ENCODE assay signal across 9 cellular contexts in the genomic region with DNA sequence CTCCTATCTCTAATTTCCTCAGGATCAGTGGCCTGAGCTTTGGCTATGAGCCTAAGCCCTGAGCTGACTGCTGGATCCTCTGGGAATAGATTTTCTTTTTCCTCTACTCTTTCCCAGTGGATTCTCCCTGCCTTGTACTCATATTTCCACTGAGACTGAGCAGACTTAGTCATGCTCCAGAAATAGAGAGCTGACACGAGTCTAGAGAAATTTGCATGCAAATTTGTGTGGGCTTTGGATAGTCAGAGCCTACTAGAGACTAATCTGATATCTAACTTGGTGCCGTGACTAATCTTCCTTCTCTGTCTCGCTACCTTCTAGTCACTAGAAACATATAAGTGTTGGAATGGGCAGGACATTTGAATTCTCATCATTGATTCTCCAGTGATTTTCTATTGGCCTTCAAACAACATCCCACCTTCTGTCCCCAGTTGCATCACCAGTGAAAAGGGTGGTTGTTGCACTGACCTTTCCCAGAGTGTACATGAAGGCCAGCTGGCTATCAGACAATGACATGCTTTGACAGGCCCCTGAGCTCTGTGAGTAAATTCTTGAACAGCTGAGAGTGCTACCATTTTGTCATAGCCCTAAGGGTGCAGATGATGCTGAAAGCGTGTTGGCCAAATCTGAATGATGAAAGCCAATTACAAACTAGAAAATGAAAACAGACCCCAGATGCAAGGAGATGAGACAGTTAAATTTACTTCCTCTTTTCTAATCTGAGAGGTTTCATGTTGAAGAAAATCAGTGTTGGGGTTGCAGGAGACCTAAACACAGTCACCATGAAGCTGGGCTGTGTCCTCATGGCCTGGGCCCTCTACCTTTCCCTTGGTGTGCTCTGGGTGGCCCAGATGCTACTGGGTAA. TPM values are rescaled to one million over a fixed set of nuclear protein-coding genes. Genes with fewer than 3 reads are reported as not detected.
A peak's percentile ranks its signal among the peaks of the same experiment; 100 is the strongest.
DNase-seq lines count a peak whose midpoint lies in the region; ATAC-seq and TF ChIP-seq lines count a peak whose summit lies in the region.
"Had no signal": no experiment of that assay in that cellular context is flagged by ENCODE, and none has a peak within 500 bp of the region (broad histone marks: within the 10 kb centered on the region; RNA-seq: fewer than 3 reads in every experiment).

A gene with protein sequence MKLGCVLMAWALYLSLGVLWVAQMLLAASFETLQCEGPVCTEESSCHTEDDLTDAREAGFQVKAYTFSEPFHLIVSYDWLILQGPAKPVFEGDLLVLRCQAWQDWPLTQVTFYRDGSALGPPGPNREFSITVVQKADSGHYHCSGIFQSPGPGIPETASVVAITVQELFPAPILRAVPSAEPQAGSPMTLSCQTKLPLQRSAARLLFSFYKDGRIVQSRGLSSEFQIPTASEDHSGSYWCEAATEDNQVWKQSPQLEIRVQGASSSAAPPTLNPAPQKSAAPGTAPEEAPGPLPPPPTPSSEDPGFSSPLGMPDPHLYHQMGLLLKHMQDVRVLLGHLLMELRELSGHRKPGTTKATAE (plus strand): TSS at position 747 of the 865 bp plus-strand sequence. CDS start 36 bp downstream, at position 783.

- no peak within 1 kb of the TSS for H3K4me3 Mint-ChIP-seq in stimulated activated effector memory CD8-positive, alpha-beta T cell treated with anti-CD3 and anti-CD28 coated beads, Interleukin-12 subunit alpha, Interleukin-12 subunit beta, amount 100 ng/mL, for 72 hours

- H3K36me3 Mint-ChIP-seq in stimulated activated effector memory CD8-positive, alpha-beta T cell treated with anti-CD3 and anti-CD28 coated beads, Interleukin-12 subunit alpha, Interleukin-12 subunit beta, amount 100 ng/mL, for 72 hours: no peaks in the 10 kb centered on the region

- no peak within 1 kb of the TSS for H3K4me3 ChIP-seq in coronary artery
- H3K4me3 ChIP-seq: right lobe of liver had no signal

- DNase-seq in GM13977 (ENCODE audit: low spot score): peak; percentile 59
- DNase-seq in Kasumi-1 (lab: John Stamatoyannopoulos, UW): peak; percentile 18 to 47
- DNase-seq in coronary artery (ENCODE audit: low spot score): no peak
- peak in 1 of 2 donors; percentile 41 for DNase-seq in stimulated activated effector memory CD8-positive, alpha-beta T cell treated with anti-CD3 and anti-CD28 coated beads, Interleukin-12 subunit alpha, Interleukin-12 subunit beta, amount 100 ng/mL, for 72 hours (ENCODE audit: low spot score in 2 of 2)
- no peak for DNase-seq in DMS153 treated with DMSO at 0.1 percent for 48 hours (lab: John Stamatoyannopoulos, UW; ENCODE audit: unreplicated experiment)
- DNase-seq in dermis blood vessel endothelial cell: no peak
- DNase-seq in COR-L47 (lab: John Stamatoyannopoulos, UW): no peak
- DNase-seq: right lobe of liver had no signal

- in situ Hi-C loops in GM13977 (cut with MboI; ENCODE audit: low pct_unique_long_range_greater_than_20kb, low sequenced_read_pairs, unreplicated experiment): loop anchor here (25.0 kb wide), 1 partner anchor 519 kb away; a partner anchor contains a TSS

- H3K27ac Mint-ChIP-seq in stimulated activated effector memory CD8-positive, alpha-beta T cell treated with anti-CD3 and anti-CD28 coated beads, Interleukin-12 subunit alpha, Interleukin-12 subunit beta, amount 100 ng/mL, for 72 hours: no peak within 1 kb of the TSS

- H3K4me1 Mint-ChIP-seq in stimulated activated effector memory CD8-positive, alpha-beta T cell treated with anti-CD3 and anti-CD28 coated beads, Interleukin-12 subunit alpha, Interleukin-12 subunit beta, amount 100 ng/mL, for 72 hours: no peaks in the 10 kb centered on the region

- ATAC-seq in GM21723 (IDR thresholded peaks at IDR 0.05; ENCODE audit: unreplicated experiment): peak; percentile 66
- peak; percentile 92 for ATAC-seq in stimulated activated effector memory CD8-positive, alpha-beta T cell treated with anti-CD3 and anti-CD28 coated beads, Interleukin-12 subunit alpha, Interleukin-12 subunit beta, amount 100 ng/mL, for 72 hours

- peak within 1 kb of the TSS; percentile 63 to 74 for H3K27ac ChIP-seq in coronary artery
- H3K27ac ChIP-seq: right lobe of liver had no signal

- TF ChIP-seq CTCF in GM13977 (IDR thresholded peaks at IDR 0.05; ENCODE audit: extremely low read depth, insufficient read depth, missing control alignments): no peak
- TF ChIP-seq CTCF in coronary artery (IDR thresholded peaks at IDR 0.05): no peak

- no peaks in the 10 kb centered on the region for H3K9me3 Mint-ChIP-seq in stimulated activated effector memory CD8-positive, alpha-beta T cell treated with anti-CD3 and anti-CD28 coated beads, Interleukin-12 subunit alpha, Interleukin-12 subunit beta, amount 100 ng/mL, for 72 hours

RNA-seq across cellular contexts. Expression of the gene that starts here (rescaled TPM):
- total RNA-seq in dermis blood vessel endothelial cell: 0.17 TPM in 1 of 2 replicates, not detected in the other

Comparison
In these comparisons a context has a peak if more than half of its experiments do, and no peak if none do; other contexts are left out.
1. DNase-seq: peak in GM13977 (single experiment) and Kasumi-1 (2 of 2); none in coronary artery (single experiment), DMS153 treated with DMSO at 0.1 percent for 48 hours (single experiment), dermis blood vessel endothelial cell (single experiment) and COR-L47 (single experiment).